In genomic region chr22:30435674-30436126, GRCh38 we compare ENCODE assay signal across 9 cellular contexts. TPM values are rescaled to one million over a fixed set of nuclear protein-coding genes. Genes with fewer than 3 reads are reported as not detected.
DNase-seq lines count a peak whose midpoint lies in the region; ATAC-seq and TF ChIP-seq lines count a peak whose summit lies in the region.
"Had no signal": no experiment of that assay in that cellular context is flagged by ENCODE, and none has a peak within 500 bp of the region (broad histone marks: within the 10 kb centered on the region; RNA-seq: fewer than 3 reads in every experiment).

No MANE protein-coding gene starts in this region.

- H3K36me3 Mint-ChIP-seq in CD4-positive, alpha-beta T cell (ENCODE audit: low read depth): no peaks in the 10 kb centered on the region
- no peaks in the 10 kb centered on the region for H3K36me3 Mint-ChIP-seq in endodermal cell (ENCODE audit: low read depth)

- peak; percentile 52 for TF ChIP-seq CTCF in CD4-positive, alpha-beta T cell (IDR thresholded peaks at IDR 0.05)
- no peak for TF ChIP-seq CTCF in endodermal cell (conservative IDR thresholded peaks at IDR 0.05)

- H3K36me3 ChIP-seq in neuronal stem cell (replicated peaks in 1 of 2; ENCODE audit: control insufficient read depth in 2 of 2, insufficient read depth in 2 of 2, low read length in 2 of 2) (no peaks in the 10 kb centered on the region), endodermal cell (ENCODE audit: control insufficient read depth, insufficient read depth, low read length) (no peaks in the 10 kb centered on the region)
- H3K36me3 ChIP-seq: cardiac muscle cell had no signal

- peak overlapping the region; percentile 9 for H3K4me3 Mint-ChIP-seq in CD4-positive, alpha-beta T cell
- no peak overlapping the region for H3K4me3 Mint-ChIP-seq in endodermal cell

- H2BK15ac ChIP-seq in neuronal stem cell (ENCODE audit: low read length): no peak overlapping the region

- peak overlapping the region; percentile 4 for H3K4ac ChIP-seq in neuronal stem cell (ENCODE audit: low read length)

- no CpG with 5 or more reads among the region's 6 CpGs for WGBS in neuronal stem cell (ENCODE audit: extremely low coverage in 2 of 2, insufficient read length in 2 of 2, insufficient replicate concordance in 1 of 2), 2 donors
- 86 to 88% methylated on average over 6 of the region's 6 CpGs for WGBS in endodermal cell (ENCODE audit: insufficient coverage in 1 of 2, insufficient read length in 1 of 2), 2 experiments

- no peak overlapping the region for H4K91ac ChIP-seq in neuronal stem cell (ENCODE audit: low read depth, low read length, poor library complexity)

- DNase-seq in CD4-positive, alpha-beta T cell: peak; percentile 68 to 93 (median 79)
- DNase-seq in activated gamma-delta T cell treated with Interleukin-2 at 50 U/mL for 16 hours (peak; percentile 85), neuronal stem cell (ENCODE audit: low spot score) (no peak), endodermal cell (no peak), NCI-H1105 (lab: John Stamatoyannopoulos, UW) (no peak)

- H3K4me3 ChIP-seq in neuronal stem cell (ENCODE audit: low read length in 2 of 2) (no peak overlapping the region), endodermal cell (ENCODE audit: low read length) (no peak overlapping the region)
- H3K4me3 ChIP-seq: cardiac muscle cell had no signal

- H3K4me1 ChIP-seq in neuronal stem cell (ENCODE audit: control insufficient read depth in 2 of 2, insufficient read depth in 1 of 2, low read depth in 1 of 2, low read length in 2 of 2) (no peaks in the 10 kb centered on the region), endodermal cell (ENCODE audit: control insufficient read depth, insufficient read depth, low read length) (no peaks in the 10 kb centered on the region)

- POLR2A ChIA-PET in CD4-positive, alpha-beta T cell (lab: Charles Lee): interaction anchor here (0.9 to 7.3 kb wide), 4 partner anchors 11 to 79 kb away, joined by 3 to 76 read pairs (median 4); partner anchors contain the start of genes CCDC157, MTFP1, SEC14L2 and SF3A1

- CTCF ChIA-PET in CD4-positive, alpha-beta T cell (lab: Charles Lee): interaction anchor here (1.1 to 2.8 kb wide), 5 partner anchors 9 to 48 kb away, joined by 3 to 12 read pairs (median 5); partner anchors contain the start of genes MTFP1 and RNF215

- peak overlapping the region; percentile 89 for H3K27ac Mint-ChIP-seq in CD4-positive, alpha-beta T cell
- no peak overlapping the region for H3K27ac Mint-ChIP-seq in endodermal cell

- no peaks in the 10 kb centered on the region for H3K79me1 ChIP-seq in neuronal stem cell (ENCODE audit: low read depth, low read length)

- H3K14ac ChIP-seq in neuronal stem cell (ENCODE audit: low read length): peak overlapping the region; percentile 40

- intact Hi-C loops in CD4-positive, alpha-beta T cell (cut with DNase I, micrococcal nuclease): loop anchor here in 1 of 2 experiments (1.0 to 5.0 kb wide), 2 partner anchors 9 to 128 kb away; no protein-coding TSS in a partner anchor

- H4K8ac ChIP-seq in neuronal stem cell (ENCODE audit: low read depth, low read length): no peak overlapping the region

- H3K27ac ChIP-seq in CD4-positive, alpha-beta T cell (ENCODE audit: low read depth, low read length): peak overlapping the region; percentile 69
- no peak overlapping the region for H3K27ac ChIP-seq in neuronal stem cell (replicated peaks; ENCODE audit: low read length)
- H3K27ac ChIP-seq in endodermal cell (ENCODE audit: low read depth, low read length): no peak overlapping the region
- H3K27ac ChIP-seq: cardiac muscle cell had no signal

- no peak overlapping the region for H3K23ac ChIP-seq in neuronal stem cell (ENCODE audit: low read depth, low read length, poor library complexity)

- H3K18ac ChIP-seq in neuronal stem cell (ENCODE audit: low read length): peak overlapping the region; percentile 11

- H3K9me3 ChIP-seq in CD4-positive, alpha-beta T cell (ENCODE audit: control insufficient read depth, low read length): peaks cover 5% of the 10 kb centered on the region
- H3K9me3 ChIP-seq in neuronal stem cell (replicated peaks in 1 of 2; ENCODE audit: control insufficient read depth in 2 of 2, insufficient read depth in 1 of 2, low read depth in 1 of 2, low read length in 2 of 2): peaks cover 0 to 2% of the 10 kb centered on the region in 2 donors
- H3K9me3 ChIP-seq in endodermal cell (ENCODE audit: control insufficient read depth, low read length): no peaks in the 10 kb centered on the region

- ATAC-seq in CD4-positive, alpha-beta T cell (ENCODE audit: poor library complexity): peak; percentile 93
- no peak for ATAC-seq in GM21381 (IDR thresholded peaks at IDR 0.05; ENCODE audit: unreplicated experiment)
- no peak for ATAC-seq in GM18867 (IDR thresholded peaks at IDR 0.05; ENCODE audit: unreplicated experiment)

- H2BK12ac ChIP-seq in neuronal stem cell (ENCODE audit: low read length): no peak overlapping the region

- H2BK120ac ChIP-seq in neuronal stem cell (ENCODE audit: low read depth, low read length): no peak overlapping the region

- no peak overlapping the region for H2BK5ac ChIP-seq in neuronal stem cell (ENCODE audit: low read length)

- H3K9me3 Mint-ChIP-seq in CD4-positive, alpha-beta T cell: peaks cover 6% of the 10 kb centered on the region
- H3K9me3 Mint-ChIP-seq in endodermal cell: no peaks in the 10 kb centered on the region

- H3K27me3 ChIP-seq in CD4-positive, alpha-beta T cell (ENCODE audit: control insufficient read depth, insufficient read depth, low read length): peaks cover 7% of the 10 kb centered on the region
- peaks cover 0 to 3% (median 0%) of the 10 kb centered on the region in 3 experiments for H3K27me3 ChIP-seq in neuronal stem cell (ENCODE audit: control insufficient read depth in 3 of 3, insufficient read depth in 3 of 3, low read depth in 1 of 3, low read length in 3 of 3)
- no peaks in the 10 kb centered on the region for H3K27me3 ChIP-seq in endodermal cell (ENCODE audit: control insufficient read depth, insufficient read depth, low read length, poor library complexity, severe bottlenecking)
- H3K27me3 ChIP-seq: cardiac muscle cell had no signal

- H3K4me2 ChIP-seq in neuronal stem cell (ENCODE audit: insufficient read depth, low read length, poor library complexity, severe bottlenecking): no peak overlapping the region

- H3K9ac ChIP-seq in neuronal stem cell (ENCODE audit: low read depth, low read length, poor library complexity): no peak overlapping the region
- H3K9ac ChIP-seq in endodermal cell (ENCODE audit: extremely low read depth, low read length, poor library complexity, severe bottlenecking): no peak overlapping the region

- peak overlapping the region; percentile 78 for H2AK5ac ChIP-seq in neuronal stem cell (ENCODE audit: low read depth, low read length)

- H3K27me3 Mint-ChIP-seq in CD4-positive, alpha-beta T cell: peaks cover 23% of the 10 kb centered on the region
- peaks cover 5% of the 10 kb centered on the region for H3K27me3 Mint-ChIP-seq in endodermal cell (ENCODE audit: insufficient read depth)

- H2AFZ ChIP-seq in neuronal stem cell (ENCODE audit: low read length): peak overlapping the region; percentile 82

- H3K4me1 Mint-ChIP-seq in CD4-positive, alpha-beta T cell (ENCODE audit: low read depth): peaks cover 25% of the 10 kb centered on the region
- H3K4me1 Mint-ChIP-seq in endodermal cell: no peaks in the 10 kb centered on the region

TF ChIP-seq in PFSK-1, 5 proteins besides CTCF, POLR2A, EP300 and RAD21 (continues in another document):
- TF ChIP-seq TAF1 (IDR thresholded peaks at IDR 0.05; ENCODE audit: borderline replicate concordance, insufficient read depth, low read length) (0 out of 2 replicates have a peak, but pooled peaks have one; percentile 16), FOXP2 (optimal IDR thresholded peaks at IDR 0.05; ENCODE audit: borderline replicate concordance, extremely low read depth, extremely low read length, insufficient read depth) (peak; percentile 75)

RNA-seq across cellular contexts. Expression of gene MTFP1, which starts 10.1 kb away (rescaled TPM):
- 10 to 100 TPM; 37.2 to 38.0 TPM for total RNA-seq in CD4-positive, alpha-beta T cell
- 48.7 TPM for polyA plus RNA-seq in PFSK-1 (2012; ENCODE audit: insufficient read length, low read depth)
- 14.0 TPM for polyA plus RNA-seq in neuronal stem cell (2013, experiment 1 of 2)
- polyA plus RNA-seq in neuronal stem cell (2013, experiment 2 of 2): 14.3 TPM
- 10 to 100 TPM; 25.9 to 30.8 TPM for total RNA-seq in endodermal cell
- 26.7 TPM for polyA plus RNA-seq in endodermal cell (2013, experiment 1 of 2)
- polyA plus RNA-seq in endodermal cell (2013, experiment 2 of 2): 20.0 TPM

RNA-seq across cellular contexts. Expression of gene SEC14L3, which starts 36.1 kb away (rescaled TPM):
- not detected for total RNA-seq in CD4-positive, alpha-beta T cell
- polyA plus RNA-seq in PFSK-1 (2012; ENCODE audit: insufficient read length, low read depth): not detected
- not detected for polyA plus RNA-seq in neuronal stem cell (2013, experiment 1 of 2)
- not detected for polyA plus RNA-seq in neuronal stem cell (2013, experiment 2 of 2)
- not detected for total RNA-seq in endodermal cell
- not detected for polyA plus RNA-seq in endodermal cell (2013, experiment 1 of 2)
- polyA plus RNA-seq in endodermal cell (2013, experiment 2 of 2): not detected
- total RNA-seq: cardiac muscle cell had no signal
- polyA plus RNA-seq: cardiac muscle cell had no signal

RNA-seq across cellular contexts. Expression of gene SEC14L2, which starts 38.9 kb away (rescaled TPM):
- 10 to 100 TPM; 74.6 to 79.8 TPM for total RNA-seq in CD4-positive, alpha-beta T cell
- polyA plus RNA-seq in PFSK-1 (2012; ENCODE audit: insufficient read length, low read depth): 5.4 TPM
- polyA plus RNA-seq in neuronal stem cell (2013, experiment 1 of 2): 2.3 TPM
- 2.2 TPM for polyA plus RNA-seq in neuronal stem cell (2013, experiment 2 of 2)
- 10 to 100 TPM; 13.9 to 19.1 TPM for total RNA-seq in endodermal cell
- 7.4 TPM for polyA plus RNA-seq in endodermal cell (2013, experiment 1 of 2)
- polyA plus RNA-seq in endodermal cell (2013, experiment 2 of 2): 7.7 TPM

RNA-seq across cellular contexts. Expression of gene RNF215, which starts 48.5 kb away (rescaled TPM):
- 1 to 10 TPM; 4.6 to 4.9 TPM for total RNA-seq in CD4-positive, alpha-beta T cell
- 30.1 TPM for polyA plus RNA-seq in PFSK-1 (2012; ENCODE audit: insufficient read length, low read depth)
- polyA plus RNA-seq in neuronal stem cell (2013, experiment 1 of 2): 9.1 TPM
- polyA plus RNA-seq in neuronal stem cell (2013, experiment 2 of 2): 9.6 TPM
- 10 to 100 TPM; 44.0 to 46.7 TPM for total RNA-seq in endodermal cell
- 24.2 TPM for polyA plus RNA-seq in endodermal cell (2013, experiment 1 of 2)
- 25.6 TPM for polyA plus RNA-seq in endodermal cell (2013, experiment 2 of 2)

Comparison
In these comparisons a context has a peak if more than half of its experiments do, and no peak if none do; other contexts are left out.
1. DNase-seq: peak in CD4-positive, alpha-beta T cell (10 of 10) and activated gamma-delta T cell treated with Interleukin-2 at 50 U/mL for 16 hours (single experiment); none in neuronal stem cell (single experiment), endodermal cell (single experiment) and NCI-H1105 (single experiment).